7 cellular contexts compared by ENCODE assay signal in genomic region chr16:67173808-67174705, GRCh38.
DNase-seq lines count a peak whose midpoint lies in the region; TF ChIP-seq lines count a peak whose summit lies in the region.

No MANE protein-coding gene starts in this region.

- peak; percentile 28 for TF ChIP-seq CTCF in GM06990 (IDR thresholded peaks at IDR 0.05; ENCODE audit: insufficient read depth, low read length, poor library complexity, severe bottlenecking)
- TF ChIP-seq CTCF in HEK293 (tag by site-specific recombination; IDR thresholded peaks at IDR 0.05): peak; percentile 88

- no peaks in the 10 kb centered on the region for H3K9me3 ChIP-seq in HEK293 (ENCODE audit: control insufficient read depth, insufficient read depth, low read depth, low read length)

- H3K27ac ChIP-seq in HEK293 (ENCODE audit: extremely low read depth, low read depth, low read length): peak overlapping the region; percentile 28; the same call in 1 of the 2 replicates
- H3K27ac ChIP-seq in layer of hippocampus (ENCODE audit: low read depth, low read length): peak overlapping the region; percentile 85

- DNase-seq in GM06990 (ENCODE audit: extremely low read depth, insufficient read length): peak; percentile 80
- peak; percentile 77 for DNase-seq in NCI-H2107 (lab: John Stamatoyannopoulos, UW)
- peak; percentile 49 for DNase-seq in activated CD4-positive, alpha-beta T cell treated with anti-CD3 and anti-CD28 coated beads for 1 hour
- peak; percentile 76 for DNase-seq in dedifferentiated amniotic fluid mesenchymal stem cell (ENCODE audit: extremely low spot score)
- DNase-seq in stimulated activated CD4-positive, alpha-beta T cell treated with anti-CD3 and anti-CD28 coated beads, Interleukin-4, amount 100 ng/mL, for 1 hour: peak; percentile 63

- H3K36me3 ChIP-seq in GM06990 (ENCODE audit: control insufficient read depth, insufficient read depth, low read length) (no peaks in the 10 kb centered on the region), HEK293 (ENCODE audit: control insufficient read depth in 2 of 2, insufficient read depth in 1 of 2, low read length in 2 of 2) (peaks cover 0 to 20% of the 10 kb centered on the region in 2 experiments; a peak in 1 of 3 replicates)

- POLR2A ChIA-PET in HEK293 (lab: Yijun Ruan, JAX): interaction anchor here (0.6 to 0.8 kb wide), 4 partner anchors 11 to 292 kb away, joined by 3 to 4 read pairs (median 3); no protein-coding TSS in a partner anchor

- peaks cover 9% of the 10 kb centered on the region for H3K4me1 ChIP-seq in HEK293 (ENCODE audit: control insufficient read depth, insufficient read depth, low read length)

- no peaks in the 10 kb centered on the region for H3K27me3 ChIP-seq in GM06990 (replicated peaks; ENCODE audit: control insufficient read depth, insufficient read depth, low read length)
- H3K27me3 ChIP-seq in layer of hippocampus (ENCODE audit: control insufficient read depth, insufficient read depth, low read length): no peaks in the 10 kb centered on the region

- CTCF ChIA-PET in HEK293 (lab: Yijun Ruan, JAX): interaction anchor here (0.6 to 1.5 kb wide), 7 partner anchors 9 to 156 kb away, joined by 3 to 4 read pairs (median 3); partner anchors contain the start of gene MATCAP1

- H3K4me3 ChIP-seq in GM06990 (replicated peaks; ENCODE audit: low read depth, low read length) (peak overlapping the region; percentile 37), HEK293 (ENCODE audit: low read depth, low read length) (peak overlapping the region; percentile 10)

TF ChIP-seq in HEK293, 187 proteins besides CTCF, POLR2A, EP300 and RAD21 (continues in another document):
- TF ChIP-seq ZNF670 (tag by site-specific recombination; IDR thresholded peaks at IDR 0.05; ENCODE audit: low read depth) (no peak), SCRT2 (tag by site-specific recombination; IDR thresholded peaks at IDR 0.05) (0 out of 2 replicates have a peak, but pooled peaks have one; percentile 11), ZNF580 (tag by site-specific recombination; IDR thresholded peaks at IDR 0.05) (no peak), ZNF10 (tag by site-specific recombination; IDR thresholded peaks at IDR 0.05) (peak; percentile 81; the same call in 1 of the 2 replicates), PATZ1 (tag by site-specific recombination; IDR thresholded peaks at IDR 0.05) (peak; percentile 77; the same call in 1 of the 2 replicates), MZF1 (tag by site-specific recombination; IDR thresholded peaks at IDR 0.05; ENCODE audit: borderline replicate concordance) (no peak), ZNF692 (tag by site-specific recombination; IDR thresholded peaks at IDR 0.05) (peak; percentile 77), ZNF302 (tag by site-specific recombination; IDR thresholded peaks at IDR 0.05; ENCODE audit: low read depth) (no peak), ZNF211 (tag by site-specific recombination; IDR thresholded peaks at IDR 0.05; ENCODE audit: low read depth) (no peak), ZNF341 (tag by site-specific recombination; IDR thresholded peaks at IDR 0.05; ENCODE audit: low read depth) (peak; percentile 52), ZNF610 (tag by site-specific recombination; IDR thresholded peaks at IDR 0.05; ENCODE audit: borderline replicate concordance) (no peak), ZNF660 (tag by site-specific recombination; IDR thresholded peaks at IDR 0.05) (peak; percentile 66; the same call in 1 of the 2 replicates), ZBTB10 (tag by site-specific recombination; IDR thresholded peaks at IDR 0.05) (0 out of 2 replicates have a peak, but pooled peaks have one; percentile 36), GLIS2 (tag by site-specific recombination; IDR thresholded peaks at IDR 0.05) (peak; percentile 75), ZBTB20 (tag by site-specific recombination; IDR thresholded peaks at IDR 0.05) (peak; percentile 100), SP7 (tag by site-specific recombination; IDR thresholded peaks at IDR 0.05) (peak; percentile 69), ZNF623 (tag by site-specific recombination; IDR thresholded peaks at IDR 0.05) (no peak), ZFHX2 (tag by site-specific recombination; conservative IDR thresholded peaks at IDR 0.05) (peak; percentile 34; the same call in 1 of the 2 replicates), ZNF768 (tag by site-specific recombination; IDR thresholded peaks at IDR 0.05) (no peak), ZNF132 (tag by site-specific recombination; IDR thresholded peaks at IDR 0.05; ENCODE audit: borderline replicate concordance) (no peak), PBX3 (CRISPR knock-in tag; IDR thresholded peaks at IDR 0.05) (no peak), MYNN (tag by site-specific recombination; IDR thresholded peaks at IDR 0.05; ENCODE audit: borderline replicate concordance) (no peak), KLF7 (tag by site-specific recombination; IDR thresholded peaks at IDR 0.05; ENCODE audit: borderline replicate concordance) (no peak), ZSCAN23 (tag by site-specific recombination; IDR thresholded peaks at IDR 0.05) (no peak), ZNF114 (tag by site-specific recombination; IDR thresholded peaks at IDR 0.05) (no peak)
- TF ChIP-seq, protein P1, sequence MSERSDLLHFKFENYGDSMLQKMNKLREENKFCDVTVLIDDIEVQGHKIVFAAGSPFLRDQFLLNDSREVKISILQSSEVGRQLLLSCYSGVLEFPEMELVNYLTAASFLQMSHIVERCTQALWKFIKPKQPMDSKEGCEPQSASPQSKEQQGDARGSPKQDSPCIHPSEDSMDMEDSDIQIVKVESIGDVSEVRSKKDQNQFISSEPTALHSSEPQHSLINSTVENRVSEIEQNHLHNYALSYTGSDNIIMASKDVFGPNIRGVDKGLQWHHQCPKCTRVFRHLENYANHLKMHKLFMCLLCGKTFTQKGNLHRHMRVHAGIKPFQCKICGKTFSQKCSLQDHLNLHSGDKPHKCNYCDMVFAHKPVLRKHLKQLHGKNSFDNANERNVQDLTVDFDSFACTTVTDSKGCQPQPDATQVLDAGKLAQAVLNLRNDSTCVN (tag by site-specific recombination; optimal IDR thresholded peaks at IDR 0.05): peak; percentile 97

Comparison
In these comparisons a context has a peak if more than half of its experiments do, and no peak if none do; other contexts are left out.
1. Peak in every context shown above with its lines: DNase-seq, H3K4me3 ChIP-seq and H3K27ac ChIP-seq.